ENCODE assay signal across 2 cellular contexts in the genomic region with DNA sequence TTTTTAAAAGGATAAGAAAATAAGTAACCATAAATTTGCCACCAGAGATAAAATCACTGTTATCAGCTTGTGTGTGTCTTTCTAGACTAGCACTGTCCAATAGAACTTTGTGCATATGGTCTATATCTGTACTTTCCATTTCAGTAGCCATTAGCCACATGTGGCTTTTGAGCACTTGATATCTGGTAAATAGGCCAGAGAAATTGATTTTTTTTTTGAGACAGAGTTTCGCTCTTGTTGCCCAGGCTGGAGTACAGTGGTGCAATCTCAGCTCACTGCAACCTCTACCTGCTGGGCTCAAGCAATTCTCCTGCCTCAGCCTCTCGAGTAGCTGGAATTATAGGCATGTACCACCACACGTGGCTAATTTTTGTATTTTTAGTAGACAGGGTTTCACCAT.
A peak's percentile ranks its signal among the peaks of the same experiment; 100 is the strongest.
TF ChIP-seq lines count a peak whose summit lies in the region.

No MANE protein-coding gene starts in this region.

TF ChIP-seq in liver, 16 proteins besides CTCF, POLR2A, EP300 and RAD21:
- no peak for TF ChIP-seq REST (IDR thresholded peaks at IDR 0.05)
- peak; percentile 23 for TF ChIP-seq SP1 (IDR thresholded peaks at IDR 0.05)
- TF ChIP-seq YY1 (IDR thresholded peaks at IDR 0.05) = peak; percentile 77
- TF ChIP-seq HNF4A (conservative IDR thresholded peaks at IDR 0.05) = peak; percentile 44 to 52
TF ChIP-seq in liver: peak in this region for 3.

TF ChIP-seq in HepG2, 621 proteins besides CTCF, POLR2A, EP300 and RAD21:
- TF ChIP-seq ZNF292 (CRISPR knock-in tag; IDR thresholded peaks at IDR 0.05; ENCODE audit: borderline replicate concordance, low read depth) (no peak), SRSF9 (IDR thresholded peaks at IDR 0.05; ENCODE audit: borderline replicate concordance, insufficient read depth, low read depth, low read length, poor library complexity, severe bottlenecking) (no peak), FOXC1 (CRISPR knock-in tag; IDR thresholded peaks at IDR 0.05; ENCODE audit: borderline replicate concordance) (no peak), SSRP1 (CRISPR knock-in tag; IDR thresholded peaks at IDR 0.05) (no peak), ZNF550 (CRISPR knock-in tag; IDR thresholded peaks at IDR 0.05; ENCODE audit: borderline replicate concordance) (no peak), ZNF350 (CRISPR knock-in tag; IDR thresholded peaks at IDR 0.05; ENCODE audit: borderline replicate concordance, low read depth) (no peak), IRX3 (CRISPR knock-in tag; IDR thresholded peaks at IDR 0.05; ENCODE audit: borderline replicate concordance, low read depth) (no peak), PAX8 (CRISPR knock-in tag; IDR thresholded peaks at IDR 0.05; ENCODE audit: borderline replicate concordance) (no peak)
- TF ChIP-seq, protein P1, sequence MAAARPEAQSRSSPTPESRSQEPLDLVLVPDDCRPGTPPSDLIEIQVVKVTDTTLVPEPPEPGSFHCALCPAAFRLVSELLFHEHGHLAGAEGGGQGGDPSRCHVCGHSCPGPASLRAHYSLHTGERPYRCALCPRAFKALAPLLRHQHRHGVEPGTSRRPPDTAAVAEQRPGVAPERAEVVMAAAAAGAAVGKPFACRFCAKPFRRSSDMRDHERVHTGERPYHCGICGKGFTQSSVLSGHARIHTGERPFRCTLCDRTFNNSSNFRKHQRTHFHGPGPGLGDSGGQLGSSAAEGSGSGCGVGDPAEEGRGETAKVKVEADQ (CRISPR knock-in tag; IDR thresholded peaks at IDR 0.05; ENCODE audit: borderline replicate concordance) = no peak
TF ChIP-seq in HepG2: peak in this region for 0.
